ENCODE assay signal across 9 cellular contexts in genomic region chr20:17648782-17649730, GRCh38. TPM values are rescaled to one million over a fixed set of nuclear protein-coding genes. Genes with fewer than 3 reads are reported as not detected.
A peak's percentile ranks its signal among the peaks of the same experiment; 100 is the strongest.
DNase-seq lines count a peak whose midpoint lies in the region; ATAC-seq and TF ChIP-seq lines count a peak whose summit lies in the region.
"Had no signal": no experiment of that assay in that cellular context is flagged by ENCODE, and none has a peak within 500 bp of the region (broad histone marks: within the 10 kb centered on the region; RNA-seq: fewer than 3 reads in every experiment).

No MANE protein-coding gene starts in this region.

- TF ChIP-seq CTCF in LNCaP clone FGC (IDR thresholded peaks at IDR 0.05; ENCODE audit: control insufficient read depth, extremely low read depth, insufficient read depth) (peak; percentile 57), heart left ventricle (IDR thresholded peaks at IDR 0.05) (peak in 11 of 12 donors; percentile 19 to 59 (median 39))

- peak; percentile 20 for DNase-seq in DMS79 (lab: John Stamatoyannopoulos, UW)
- no peak for DNase-seq in LNCaP clone FGC (ENCODE audit: low read depth)
- DNase-seq in activated CD4-positive, alpha-beta T cell treated with anti-CD3 and anti-CD28 coated beads, Interleukin-2, amount 50 U/mL, for 1 hour: peak; percentile 38
- DNase-seq in heart left ventricle: peak in 1 of 5 donors; percentile 35
- DNase-seq in stimulated activated CD4-positive, alpha-beta T cell treated with anti-CD3 and anti-CD28 coated beads, Interleukin-1b, Interleukin-23, amount 100 ng/mL, for 4 hours (ENCODE audit: low read depth in 2 of 2): peak; percentile 3 to 6

- no peak for TF ChIP-seq POLR2A in heart left ventricle (IDR thresholded peaks at IDR 0.05)

- intact Hi-C loops in heart left ventricle (cut with DNase I): loop anchor here in 1 of 10 donors (10.0 kb wide), 1 partner anchor 246 kb away; no protein-coding TSS in a partner anchor

- no peaks in the 10 kb centered on the region for H3K9me3 ChIP-seq in heart left ventricle

- H3K4me3 ChIP-seq in LNCaP clone FGC (ENCODE audit: low read depth, low read length): no peak overlapping the region
- no peak overlapping the region for H3K4me3 ChIP-seq in heart left ventricle

- 50 to 60% (median 58%) methylated on average over 18 to 20 of the region's 20 CpGs for WGBS in heart left ventricle, 4 donors

- peaks cover 0 to 40% (median 2%) of the 10 kb centered on the region in 9 donors for H3K36me3 ChIP-seq in heart left ventricle

- H3K27me3 ChIP-seq in heart left ventricle: no peaks in the 10 kb centered on the region

- peak overlapping the region in 2 of 12 donors; percentile 33 to 59 for H3K27ac ChIP-seq in heart left ventricle

- peak in 1 of 4 donors; percentile 52 for ATAC-seq in heart left ventricle
- no peak for ATAC-seq in HG02840 (IDR thresholded peaks at IDR 0.05; ENCODE audit: low FRiP score, unreplicated experiment)
- ATAC-seq in HG03095 (IDR thresholded peaks at IDR 0.05; ENCODE audit: unreplicated experiment): no peak
- ATAC-seq in GM21723 (IDR thresholded peaks at IDR 0.05; ENCODE audit: unreplicated experiment): no peak

- peaks cover 0 to 82% (median 73%) of the 10 kb centered on the region in 12 donors for H3K4me1 ChIP-seq in heart left ventricle

RNA-seq across cellular contexts. Expression of gene RRBP1, which starts 33.0 kb away (rescaled TPM):
- 10 to 100 TPM; 27.9 to 91.3 (median 40.0) TPM for total RNA-seq in heart left ventricle
- 10 to 100 TPM; 24.9 to 53.8 TPM for polyA plus RNA-seq in heart left ventricle

RNA-seq across cellular contexts. Expression of gene BANF2, which starts 50.7 kb away (rescaled TPM):
- total RNA-seq in heart left ventricle: not detected
- polyA plus RNA-seq in heart left ventricle: not detected
- total RNA-seq: HT1080 had no signal
